ENCODE assay signal across 1 cellular context in the genomic region with DNA sequence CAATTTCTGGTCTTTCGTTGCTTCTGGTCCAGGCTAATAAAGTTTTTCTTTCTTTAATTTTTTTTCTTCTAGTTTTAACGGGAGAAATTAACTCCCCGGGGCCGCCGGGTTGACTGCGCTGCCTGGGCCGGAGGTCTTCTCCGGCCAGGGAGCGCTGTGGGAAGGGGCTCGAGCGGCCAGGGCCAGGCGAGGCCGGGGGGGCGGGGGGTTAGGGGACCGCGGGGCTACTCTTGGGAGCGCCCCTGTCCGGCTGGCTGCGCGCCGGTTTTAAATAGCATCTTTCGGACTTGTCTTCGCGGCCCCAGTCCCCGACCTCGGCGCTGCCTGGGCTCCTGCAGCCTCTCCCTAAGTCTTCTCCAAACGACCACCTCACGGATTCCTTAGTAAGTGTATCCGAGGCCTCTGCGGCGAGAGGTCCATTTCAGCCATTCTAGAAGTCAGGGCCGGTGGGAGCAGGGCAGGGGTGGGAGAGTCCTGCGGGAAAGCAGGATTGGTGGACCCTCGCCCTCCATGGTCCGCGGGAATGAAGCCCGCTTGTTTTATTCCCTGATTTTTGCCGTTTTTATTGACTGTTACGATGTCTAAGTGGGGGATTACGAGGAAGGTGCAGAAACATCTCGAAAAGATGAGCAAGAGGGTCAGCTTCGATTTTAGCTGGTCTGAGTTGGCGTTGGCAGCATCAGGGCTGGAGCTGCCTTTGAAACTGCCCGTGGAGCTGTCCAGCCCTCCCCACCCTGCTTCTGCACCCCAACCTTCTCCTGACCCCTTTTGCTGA.
TF ChIP-seq lines count a peak whose summit lies in the region.

No MANE protein-coding gene starts in this region.

TF ChIP-seq in K562, 482 proteins besides CTCF, POLR2A, EP300 and RAD21 (continued from another document and continues in another):
- TF ChIP-seq, protein P1, sequence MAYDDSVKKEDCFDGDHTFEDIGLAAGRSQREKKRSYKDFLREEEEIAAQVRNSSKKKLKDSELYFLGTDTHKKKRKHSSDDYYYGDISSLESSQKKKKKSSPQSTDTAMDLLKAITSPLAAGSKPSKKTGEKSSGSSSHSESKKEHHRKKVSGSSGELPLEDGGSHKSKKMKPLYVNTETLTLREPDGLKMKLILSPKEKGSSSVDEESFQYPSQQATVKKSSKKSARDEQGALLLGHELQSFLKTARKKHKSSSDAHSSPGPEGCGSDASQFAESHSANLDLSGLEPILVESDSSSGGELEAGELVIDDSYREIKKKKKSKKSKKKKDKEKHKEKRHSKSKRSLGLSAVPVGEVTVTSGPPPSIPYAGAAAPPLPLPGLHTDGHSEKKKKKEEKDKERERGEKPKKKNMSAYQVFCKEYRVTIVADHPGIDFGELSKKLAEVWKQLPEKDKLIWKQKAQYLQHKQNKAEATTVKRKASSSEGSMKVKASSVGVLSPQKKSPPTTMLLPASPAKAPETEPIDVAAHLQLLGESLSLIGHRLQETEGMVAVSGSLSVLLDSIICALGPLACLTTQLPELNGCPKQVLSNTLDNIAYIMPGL (CRISPR knock-in tag; IDR thresholded peaks at IDR 0.05): no peak
- no peak for TF ChIP-seq NR2C1 (IDR thresholded peaks at IDR 0.05)
- TF ChIP-seq NR2C1 (tag; IDR thresholded peaks at IDR 0.05): no peak
- TF ChIP-seq MCM5 (IDR thresholded peaks at IDR 0.05; ENCODE audit: low read depth): no peak
- no peak for TF ChIP-seq MBD2 (IDR thresholded peaks at IDR 0.05; ENCODE audit: borderline replicate concordance, low read depth)
- TF ChIP-seq, protein P2, sequence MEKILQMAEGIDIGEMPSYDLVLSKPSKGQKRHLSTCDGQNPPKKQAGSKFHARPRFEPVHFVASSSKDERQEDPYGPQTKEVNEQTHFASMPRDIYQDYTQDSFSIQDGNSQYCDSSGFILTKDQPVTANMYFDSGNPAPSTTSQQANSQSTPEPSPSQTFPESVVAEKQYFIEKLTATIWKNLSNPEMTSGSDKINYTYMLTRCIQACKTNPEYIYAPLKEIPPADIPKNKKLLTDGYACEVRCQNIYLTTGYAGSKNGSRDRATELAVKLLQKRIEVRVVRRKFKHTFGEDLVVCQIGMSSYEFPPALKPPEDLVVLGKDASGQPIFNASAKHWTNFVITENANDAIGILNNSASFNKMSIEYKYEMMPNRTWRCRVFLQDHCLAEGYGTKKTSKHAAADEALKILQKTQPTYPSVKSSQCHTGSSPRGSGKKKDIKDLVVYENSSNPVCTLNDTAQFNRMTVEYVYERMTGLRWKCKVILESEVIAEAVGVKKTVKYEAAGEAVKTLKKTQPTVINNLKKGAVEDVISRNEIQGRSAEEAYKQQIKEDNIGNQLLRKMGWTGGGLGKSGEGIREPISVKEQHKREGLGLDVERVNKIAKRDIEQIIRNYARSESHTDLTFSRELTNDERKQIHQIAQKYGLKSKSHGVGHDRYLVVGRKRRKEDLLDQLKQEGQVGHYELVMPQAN (IDR thresholded peaks at IDR 0.05; ENCODE audit: borderline replicate concordance): peak; percentile 39
- TF ChIP-seq ELF4 (CRISPR knock-in tag; IDR thresholded peaks at IDR 0.05): no peak
- TF ChIP-seq ASH1L (IDR thresholded peaks at IDR 0.05; ENCODE audit: borderline replicate concordance, low read depth, partially characterized antibody): no peak
- TF ChIP-seq ZNF507 (tag; conservative IDR thresholded peaks at IDR 0.05): no peak
- peak in 1 of 2 experiments; percentile 42; a peak in 1 of 4 replicates for TF ChIP-seq HDAC1 (IDR thresholded peaks at IDR 0.05)
- no peak for TF ChIP-seq ZEB2 (IDR thresholded peaks at IDR 0.05)
- TF ChIP-seq, protein P3, sequence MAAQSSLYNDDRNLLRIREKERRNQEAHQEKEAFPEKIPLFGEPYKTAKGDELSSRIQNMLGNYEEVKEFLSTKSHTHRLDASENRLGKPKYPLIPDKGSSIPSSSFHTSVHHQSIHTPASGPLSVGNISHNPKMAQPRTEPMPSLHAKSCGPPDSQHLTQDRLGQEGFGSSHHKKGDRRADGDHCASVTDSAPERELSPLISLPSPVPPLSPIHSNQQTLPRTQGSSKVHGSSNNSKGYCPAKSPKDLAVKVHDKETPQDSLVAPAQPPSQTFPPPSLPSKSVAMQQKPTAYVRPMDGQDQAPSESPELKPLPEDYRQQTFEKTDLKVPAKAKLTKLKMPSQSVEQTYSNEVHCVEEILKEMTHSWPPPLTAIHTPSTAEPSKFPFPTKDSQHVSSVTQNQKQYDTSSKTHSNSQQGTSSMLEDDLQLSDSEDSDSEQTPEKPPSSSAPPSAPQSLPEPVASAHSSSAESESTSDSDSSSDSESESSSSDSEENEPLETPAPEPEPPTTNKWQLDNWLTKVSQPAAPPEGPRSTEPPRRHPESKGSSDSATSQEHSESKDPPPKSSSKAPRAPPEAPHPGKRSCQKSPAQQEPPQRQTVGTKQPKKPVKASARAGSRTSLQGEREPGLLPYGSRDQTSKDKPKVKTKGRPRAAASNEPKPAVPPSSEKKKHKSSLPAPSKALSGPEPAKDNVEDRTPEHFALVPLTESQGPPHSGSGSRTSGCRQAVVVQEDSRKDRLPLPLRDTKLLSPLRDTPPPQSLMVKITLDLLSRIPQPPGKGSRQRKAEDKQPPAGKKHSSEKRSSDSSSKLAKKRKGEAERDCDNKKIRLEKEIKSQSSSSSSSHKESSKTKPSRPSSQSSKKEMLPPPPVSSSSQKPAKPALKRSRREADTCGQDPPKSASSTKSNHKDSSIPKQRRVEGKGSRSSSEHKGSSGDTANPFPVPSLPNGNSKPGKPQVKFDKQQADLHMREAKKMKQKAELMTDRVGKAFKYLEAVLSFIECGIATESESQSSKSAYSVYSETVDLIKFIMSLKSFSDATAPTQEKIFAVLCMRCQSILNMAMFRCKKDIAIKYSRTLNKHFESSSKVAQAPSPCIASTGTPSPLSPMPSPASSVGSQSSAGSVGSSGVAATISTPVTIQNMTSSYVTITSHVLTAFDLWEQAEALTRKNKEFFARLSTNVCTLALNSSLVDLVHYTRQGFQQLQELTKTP (IDR thresholded peaks at IDR 0.05; ENCODE audit: low read depth in 1 of 2, partially characterized antibody in 2 of 2): peak in 1 of 2 experiments; percentile 39
- TF ChIP-seq ZBTB7A (IDR thresholded peaks at IDR 0.05; ENCODE audit: borderline replicate concordance, control insufficient read depth, low read depth, low read length): peak; percentile 39; the same call in 1 of the 2 replicates
- no peak for TF ChIP-seq FOSL1 (tag; conservative IDR thresholded peaks at IDR 0.05)
- TF ChIP-seq RBM17 (IDR thresholded peaks at IDR 0.05; ENCODE audit: borderline replicate concordance, low read depth, low read length): no peak
- no peak for TF ChIP-seq ZNF717 (CRISPR knock-in tag; IDR thresholded peaks at IDR 0.05)
- no peak for TF ChIP-seq ZNF77 (CRISPR knock-in tag; IDR thresholded peaks at IDR 0.05)
- TF ChIP-seq, protein P4, sequence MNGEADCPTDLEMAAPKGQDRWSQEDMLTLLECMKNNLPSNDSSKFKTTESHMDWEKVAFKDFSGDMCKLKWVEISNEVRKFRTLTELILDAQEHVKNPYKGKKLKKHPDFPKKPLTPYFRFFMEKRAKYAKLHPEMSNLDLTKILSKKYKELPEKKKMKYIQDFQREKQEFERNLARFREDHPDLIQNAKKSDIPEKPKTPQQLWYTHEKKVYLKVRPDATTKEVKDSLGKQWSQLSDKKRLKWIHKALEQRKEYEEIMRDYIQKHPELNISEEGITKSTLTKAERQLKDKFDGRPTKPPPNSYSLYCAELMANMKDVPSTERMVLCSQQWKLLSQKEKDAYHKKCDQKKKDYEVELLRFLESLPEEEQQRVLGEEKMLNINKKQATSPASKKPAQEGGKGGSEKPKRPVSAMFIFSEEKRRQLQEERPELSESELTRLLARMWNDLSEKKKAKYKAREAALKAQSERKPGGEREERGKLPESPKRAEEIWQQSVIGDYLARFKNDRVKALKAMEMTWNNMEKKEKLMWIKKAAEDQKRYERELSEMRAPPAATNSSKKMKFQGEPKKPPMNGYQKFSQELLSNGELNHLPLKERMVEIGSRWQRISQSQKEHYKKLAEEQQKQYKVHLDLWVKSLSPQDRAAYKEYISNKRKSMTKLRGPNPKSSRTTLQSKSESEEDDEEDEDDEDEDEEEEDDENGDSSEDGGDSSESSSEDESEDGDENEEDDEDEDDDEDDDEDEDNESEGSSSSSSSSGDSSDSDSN (IDR thresholded peaks at IDR 0.05; ENCODE audit: borderline replicate concordance in 1 of 2, low read depth in 2 of 2, low read length in 2 of 2): 0 out of 4 replicates have a peak, but pooled peaks of 1 of the 2 experiments have one; percentile 16
- TF ChIP-seq TEAD4 (IDR thresholded peaks at IDR 0.05; ENCODE audit: low read length): no peak
- no peak for TF ChIP-seq TEAD4 (CRISPR knock-in tag; IDR thresholded peaks at IDR 0.05; ENCODE audit: borderline replicate concordance)
- no peak for TF ChIP-seq SMC3 (conservative IDR thresholded peaks at IDR 0.05; ENCODE audit: insufficient read depth, low read depth, low read length)
- TF ChIP-seq POLR2G (IDR thresholded peaks at IDR 0.05; ENCODE audit: low read depth, low read length): peak; percentile 75
- 0 out of 4 replicates have a peak, but pooled peaks of 1 of the 2 experiments have one; percentile 34 for TF ChIP-seq SIN3A (IDR thresholded peaks at IDR 0.05; ENCODE audit: borderline replicate concordance in 2 of 2, control insufficient read depth in 1 of 2, low read depth in 2 of 2, low read length in 2 of 2)
- TF ChIP-seq, protein P5, sequence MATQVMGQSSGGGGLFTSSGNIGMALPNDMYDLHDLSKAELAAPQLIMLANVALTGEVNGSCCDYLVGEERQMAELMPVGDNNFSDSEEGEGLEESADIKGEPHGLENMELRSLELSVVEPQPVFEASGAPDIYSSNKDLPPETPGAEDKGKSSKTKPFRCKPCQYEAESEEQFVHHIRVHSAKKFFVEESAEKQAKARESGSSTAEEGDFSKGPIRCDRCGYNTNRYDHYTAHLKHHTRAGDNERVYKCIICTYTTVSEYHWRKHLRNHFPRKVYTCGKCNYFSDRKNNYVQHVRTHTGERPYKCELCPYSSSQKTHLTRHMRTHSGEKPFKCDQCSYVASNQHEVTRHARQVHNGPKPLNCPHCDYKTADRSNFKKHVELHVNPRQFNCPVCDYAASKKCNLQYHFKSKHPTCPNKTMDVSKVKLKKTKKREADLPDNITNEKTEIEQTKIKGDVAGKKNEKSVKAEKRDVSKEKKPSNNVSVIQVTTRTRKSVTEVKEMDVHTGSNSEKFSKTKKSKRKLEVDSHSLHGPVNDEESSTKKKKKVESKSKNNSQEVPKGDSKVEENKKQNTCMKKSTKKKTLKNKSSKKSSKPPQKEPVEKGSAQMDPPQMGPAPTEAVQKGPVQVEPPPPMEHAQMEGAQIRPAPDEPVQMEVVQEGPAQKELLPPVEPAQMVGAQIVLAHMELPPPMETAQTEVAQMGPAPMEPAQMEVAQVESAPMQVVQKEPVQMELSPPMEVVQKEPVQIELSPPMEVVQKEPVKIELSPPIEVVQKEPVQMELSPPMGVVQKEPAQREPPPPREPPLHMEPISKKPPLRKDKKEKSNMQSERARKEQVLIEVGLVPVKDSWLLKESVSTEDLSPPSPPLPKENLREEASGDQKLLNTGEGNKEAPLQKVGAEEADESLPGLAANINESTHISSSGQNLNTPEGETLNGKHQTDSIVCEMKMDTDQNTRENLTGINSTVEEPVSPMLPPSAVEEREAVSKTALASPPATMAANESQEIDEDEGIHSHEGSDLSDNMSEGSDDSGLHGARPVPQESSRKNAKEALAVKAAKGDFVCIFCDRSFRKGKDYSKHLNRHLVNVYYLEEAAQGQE (CRISPR knock-in tag; IDR thresholded peaks at IDR 0.05; ENCODE audit: low read depth): peak; percentile 76; the same call in 1 of the 2 replicates
- peak; percentile 69 for TF ChIP-seq PHF8 (IDR thresholded peaks at IDR 0.05; ENCODE audit: borderline replicate concordance, low read length)
- TF ChIP-seq ETV6 (IDR thresholded peaks at IDR 0.05; ENCODE audit: borderline replicate concordance in 1 of 2, low read depth in 2 of 2, low read length in 1 of 2): no peak
- 0 out of 2 replicates have a peak, but pooled peaks have one; percentile 30 for TF ChIP-seq ETV6 (CRISPR knock-in tag; IDR thresholded peaks at IDR 0.05; ENCODE audit: borderline replicate concordance)
- TF ChIP-seq ZNF224 (CRISPR knock-in tag; IDR thresholded peaks at IDR 0.05): no peak
- TF ChIP-seq MIER1 (IDR thresholded peaks at IDR 0.05; ENCODE audit: low read depth): peak; percentile 82; the same call in 1 of the 2 replicates
- no peak; the same call in 1 of the 2 replicates for TF ChIP-seq SMARCA4 (IDR thresholded peaks at IDR 0.05)
- 0 out of 2 replicates have a peak, but pooled peaks have one; percentile 17 for TF ChIP-seq ZNF197 (CRISPR knock-in tag; IDR thresholded peaks at IDR 0.05; ENCODE audit: low read depth)
- TF ChIP-seq SMARCB1 (IDR thresholded peaks at IDR 0.05; ENCODE audit: insufficient read length, low read depth): no peak
- 0 out of 2 replicates have a peak, but pooled peaks have one; percentile 4 for TF ChIP-seq CREB1 (IDR thresholded peaks at IDR 0.05)
- no peak for TF ChIP-seq CREB1 (CRISPR knock-in tag; IDR thresholded peaks at IDR 0.05)
- no peak for TF ChIP-seq HCFC1 (IDR thresholded peaks at IDR 0.05; ENCODE audit: low read depth, low read length)
- TF ChIP-seq, protein P6, sequence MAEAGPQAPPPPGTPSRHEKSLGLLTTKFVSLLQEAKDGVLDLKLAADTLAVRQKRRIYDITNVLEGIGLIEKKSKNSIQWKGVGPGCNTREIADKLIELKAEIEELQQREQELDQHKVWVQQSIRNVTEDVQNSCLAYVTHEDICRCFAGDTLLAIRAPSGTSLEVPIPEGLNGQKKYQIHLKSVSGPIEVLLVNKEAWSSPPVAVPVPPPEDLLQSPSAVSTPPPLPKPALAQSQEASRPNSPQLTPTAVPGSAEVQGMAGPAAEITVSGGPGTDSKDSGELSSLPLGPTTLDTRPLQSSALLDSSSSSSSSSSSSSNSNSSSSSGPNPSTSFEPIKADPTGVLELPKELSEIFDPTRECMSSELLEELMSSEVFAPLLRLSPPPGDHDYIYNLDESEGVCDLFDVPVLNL (CRISPR knock-in tag; IDR thresholded peaks at IDR 0.05; ENCODE audit: low read depth): no peak
- TF ChIP-seq, protein P7, sequence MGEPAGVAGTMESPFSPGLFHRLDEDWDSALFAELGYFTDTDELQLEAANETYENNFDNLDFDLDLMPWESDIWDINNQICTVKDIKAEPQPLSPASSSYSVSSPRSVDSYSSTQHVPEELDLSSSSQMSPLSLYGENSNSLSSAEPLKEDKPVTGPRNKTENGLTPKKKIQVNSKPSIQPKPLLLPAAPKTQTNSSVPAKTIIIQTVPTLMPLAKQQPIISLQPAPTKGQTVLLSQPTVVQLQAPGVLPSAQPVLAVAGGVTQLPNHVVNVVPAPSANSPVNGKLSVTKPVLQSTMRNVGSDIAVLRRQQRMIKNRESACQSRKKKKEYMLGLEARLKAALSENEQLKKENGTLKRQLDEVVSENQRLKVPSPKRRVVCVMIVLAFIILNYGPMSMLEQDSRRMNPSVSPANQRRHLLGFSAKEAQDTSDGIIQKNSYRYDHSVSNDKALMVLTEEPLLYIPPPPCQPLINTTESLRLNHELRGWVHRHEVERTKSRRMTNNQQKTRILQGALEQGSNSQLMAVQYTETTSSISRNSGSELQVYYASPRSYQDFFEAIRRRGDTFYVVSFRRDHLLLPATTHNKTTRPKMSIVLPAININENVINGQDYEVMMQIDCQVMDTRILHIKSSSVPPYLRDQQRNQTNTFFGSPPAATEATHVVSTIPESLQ (CRISPR knock-in tag; IDR thresholded peaks at IDR 0.05): no peak
- no peak for TF ChIP-seq RAD51 (IDR thresholded peaks at IDR 0.05; ENCODE audit: borderline replicate concordance, low read depth)
